In genomic region chr1:156948708-156949107, GRCh38 we compare ENCODE assay signal across 13 cellular contexts. TPM values are rescaled to one million over a fixed set of nuclear protein-coding genes. Genes with fewer than 3 reads are reported as not detected.
DNase-seq lines count a peak whose midpoint lies in the region; ATAC-seq and TF ChIP-seq lines count a peak whose summit lies in the region.
"Had no signal": no experiment of that assay in that cellular context is flagged by ENCODE, and none has a peak within 500 bp of the region (broad histone marks: within the 10 kb centered on the region; RNA-seq: fewer than 3 reads in every experiment).

No MANE protein-coding gene starts in this region.

- no peak overlapping the region for H3K27ac Mint-ChIP-seq in type B pancreatic cell
- H3K27ac Mint-ChIP-seq: dendritic cell treated with granulocyte-macrophage colony-stimulating factor and Interleukin-4, amounts not matched to agents 40 ng/mL and 50 ng/mL, for 4 days had no signal

- H3K4me3 Mint-ChIP-seq in type B pancreatic cell = no peak overlapping the region
- H3K4me3 Mint-ChIP-seq: dendritic cell treated with granulocyte-macrophage colony-stimulating factor and Interleukin-4, amounts not matched to agents 40 ng/mL and 50 ng/mL, for 4 days had no signal

- no peak overlapping the region for H3K27ac ChIP-seq in Panc1 (ENCODE audit: low read length)
- H3K27ac ChIP-seq: parathyroid adenoma had no signal

- intact Hi-C loops in Panc1 (cut with micrococcal nuclease; ENCODE audit: unreplicated experiment) = no loop called here

- peaks cover 38% of the 10 kb centered on the region for H3K36me3 Mint-ChIP-seq in type B pancreatic cell

- no peak overlapping the region for H3K4me3 ChIP-seq in Panc1 (ENCODE audit: low read depth in 2 of 2, low read length in 2 of 2)
- no peak overlapping the region for H3K4me3 ChIP-seq in fibroblast of pulmonary artery (replicated peaks; ENCODE audit: low read depth, low read length)

- H3K4me1 Mint-ChIP-seq in type B pancreatic cell (ENCODE audit: unreplicated experiment) = no peaks in the 10 kb centered on the region

- H3K9me3 Mint-ChIP-seq in type B pancreatic cell = no peaks in the 10 kb centered on the region
- H3K9me3 Mint-ChIP-seq: dendritic cell treated with granulocyte-macrophage colony-stimulating factor and Interleukin-4, amounts not matched to agents 40 ng/mL and 50 ng/mL, for 4 days had no signal

- DNase-seq in activated CD8-positive, alpha-beta memory T cell treated with anti-CD3 and anti-CD28 coated beads, Interleukin-2, amount 50 U/mL, for 48 hours = peak; percentile 7
- DNase-seq in activated CD8-positive, alpha-beta memory T cell treated with anti-CD3 and anti-CD28 coated beads, Interleukin-2, amount 50 U/mL, for 4 hours = no peak
- DNase-seq in Panc1 (ENCODE audit: low read depth, low spot score) = no peak
- DNase-seq in fibroblast of pulmonary artery (ENCODE audit: low read depth) = no peak
- no peak for DNase-seq in type B pancreatic cell (ENCODE audit: extremely low spot score, unreplicated experiment)
- DNase-seq in hepatic stellate cell (ENCODE audit: low spot score) = no peak
- DNase-seq in HT-29 (ENCODE audit: low spot score) = no peak
- DNase-seq in activated T-cell treated with anti-CD3 and anti-CD28 coated beads, Interleukin-2, amount 50 U/mL, for 48 hours = no peak
- DNase-seq: ACHN, DMS 273 treated with DMSO at 0.1 percent for 48 hours, NCI-H2081 treated with DMSO at 0.1 percent for 48 hours had no signal

- CTCF ChIA-PET in Panc1 (lab: Charles Lee) = no interaction called here

- no peaks in the 10 kb centered on the region for H3K4me1 ChIP-seq in Panc1 (ENCODE audit: control insufficient read depth, insufficient read depth, low read length)
- H3K4me1 ChIP-seq: parathyroid adenoma had no signal

- ATAC-seq in Panc1 = peak; percentile 59; the same call in 1 of the 2 replicates

- peaks cover 22% of the 10 kb centered on the region for H3K36me3 ChIP-seq in Panc1 (ENCODE audit: control insufficient read depth, insufficient read depth, low read length)

- in situ Hi-C loops in Panc1 (cut with HindIII; ENCODE audit: low pct_unique_long_range_greater_than_20kb, low sequenced_read_pairs) = no loop called here

- POLR2A ChIA-PET in Panc1 (lab: Charles Lee) = interaction anchor here (0.6 kb wide), 1 partner anchor 76 kb away, joined by 6 read pairs; no protein-coding TSS in a partner anchor

- H3K27me3 ChIP-seq in Panc1 (ENCODE audit: control insufficient read depth, insufficient read depth, low read length) = no peaks in the 10 kb centered on the region

- no TSS peak for BruUV-seq in Panc1 (replicated peaks; lab: Mats Ljungman, UMichigan)

- TF ChIP-seq CTCF in Panc1 (IDR thresholded peaks at IDR 0.05) (no peak; the same call in 1 of the 2 replicates), fibroblast of pulmonary artery (IDR thresholded peaks at IDR 0.05; ENCODE audit: low read length, missing control alignments) (peak; percentile 39), type B pancreatic cell (conservative IDR thresholded peaks at IDR 0.05) (peak; percentile 56)

- no peaks in the 10 kb centered on the region for H3K27me3 Mint-ChIP-seq in type B pancreatic cell
- H3K27me3 Mint-ChIP-seq: dendritic cell treated with granulocyte-macrophage colony-stimulating factor and Interleukin-4, amounts not matched to agents 40 ng/mL and 50 ng/mL, for 4 days had no signal

- no peaks in the 10 kb centered on the region for H3K9me3 ChIP-seq in Panc1 (ENCODE audit: control insufficient read depth, insufficient read depth, low read depth, low read length)

RNA-seq across cellular contexts. Expression of gene LRRC71, which starts 28.3 kb away (rescaled TPM):
- total RNA-seq in Panc1 (2021; ENCODE audit: unreplicated experiment) (0.77 TPM), type B pancreatic cell (ENCODE audit: low replicate concordance) (0.58 TPM in 1 of 2 replicates, not detected in the other)
- 0.86 TPM for polyA plus RNA-seq in Panc1 (2012; ENCODE audit: insufficient read length)
- not detected in 2 replicates for total RNA-seq in HT-29 (2014; rRNA removed; shearing (Covaris generic))

RNA-seq across cellular contexts. Expression of gene PEAR1, which starts 55.2 kb away (rescaled TPM):
- 16.1 TPM for total RNA-seq in Panc1 (2021; ENCODE audit: unreplicated experiment)
- polyA plus RNA-seq in Panc1 (2012; ENCODE audit: insufficient read length) = 13.3 TPM
- 0.14 and 11.7 TPM in 2 replicates for total RNA-seq in type B pancreatic cell (ENCODE audit: low replicate concordance)
- 1.2 and 1.4 TPM in 2 replicates for total RNA-seq in HT-29 (2014; rRNA removed; shearing (Covaris generic))
